14 cellular contexts compared by ENCODE assay signal in the genomic region with DNA sequence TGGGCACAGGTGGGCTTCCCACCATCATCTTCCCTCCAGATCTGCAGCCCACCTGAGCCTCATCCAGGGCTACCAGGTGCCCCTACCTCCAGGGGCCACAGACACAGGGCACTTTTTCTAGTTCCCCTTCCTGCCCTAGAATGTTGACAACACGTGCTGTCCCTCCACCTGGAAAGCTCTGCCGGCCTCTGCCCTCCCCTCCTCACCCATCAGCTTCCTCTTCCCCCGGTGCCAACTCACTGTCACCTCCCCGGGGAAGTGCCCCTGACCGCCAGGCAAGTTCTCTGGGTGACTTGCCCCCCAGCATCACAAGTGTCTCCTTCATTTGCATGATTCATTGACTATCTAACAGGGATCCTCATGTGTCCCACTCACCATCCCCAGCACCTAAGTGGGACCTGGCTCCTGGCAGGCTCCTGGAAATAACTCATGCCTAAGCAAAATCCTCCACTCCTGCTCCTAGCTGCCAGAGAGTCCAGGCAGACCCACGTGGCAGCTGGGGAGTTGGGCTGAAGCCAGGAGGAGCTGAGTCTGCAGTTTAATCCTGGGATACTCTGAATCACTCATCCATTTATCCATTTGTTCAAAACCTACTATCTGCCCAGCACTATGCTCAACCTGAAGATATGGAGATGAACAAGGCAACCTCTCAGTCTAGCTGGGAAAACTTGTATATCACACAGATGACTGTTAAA.
DNase-seq lines count a peak whose midpoint lies in the region; ATAC-seq and TF ChIP-seq lines count a peak whose summit lies in the region.
"Had no signal": no experiment of that assay in that cellular context is flagged by ENCODE, and none has a peak within 500 bp of the region (broad histone marks: within the 10 kb centered on the region; RNA-seq: fewer than 3 reads in every experiment).

No MANE protein-coding gene starts in this region.

- H3K4me3 ChIP-seq in SJCRH30 (no peak overlapping the region), fibroblast of villous mesenchyme (ENCODE audit: low read depth, low read length) (no peak overlapping the region)

- H3K9me3 ChIP-seq in SJCRH30 (replicated peaks): no peaks in the 10 kb centered on the region

- DNase-seq in EH (ENCODE audit: low read depth): peak; percentile 77
- peak; percentile 63 to 70 for DNase-seq in SJCRH30
- peak; percentile 64 for DNase-seq in fibroblast of villous mesenchyme (ENCODE audit: low read depth)
- DNase-seq in posterior cingulate gyrus: peak; percentile 21 to 94 (median 60)
- no peak for DNase-seq in germinal center (ENCODE audit: low spot score)
- no peak for DNase-seq in SIG-M5 treated with dmso at 0.1 percent for 504 hours (lab: John Stamatoyannopoulos, UW; ENCODE audit: unreplicated experiment)
- DNase-seq: activated CD4-positive, alpha-beta T cell treated with anti-CD3 and anti-CD28 coated beads for 36 hours; activated naive CD4-positive, alpha-beta T cell treated with anti-CD3 and anti-CD28 coated beads for 36 hours; Calu3; NCI-H1417 treated with DMSO at 0.1 percent for 48 hours; stimulated activated CD4-positive, alpha-beta T cell treated with anti-CD3 and anti-CD28 coated beads, Interleukin-12 subunit alpha, Interleukin-12 subunit beta, amount 100 ng/mL, for 4 hours had no signal

- H3K27ac ChIP-seq in SJCRH30: no peak overlapping the region
- H3K27ac ChIP-seq: epithelial cell of prostate had no signal

- no peak for ATAC-seq in GM21381 (IDR thresholded peaks at IDR 0.05; ENCODE audit: unreplicated experiment)
- no peak for ATAC-seq in GM18873 (IDR thresholded peaks at IDR 0.05; ENCODE audit: low FRiP score, unreplicated experiment)
- ATAC-seq: activated CD4-positive, alpha-beta T cell treated with anti-CD3 and anti-CD28 coated beads for 36 hours had no signal

- no peak for TF ChIP-seq CTCF in fibroblast of villous mesenchyme (IDR thresholded peaks at IDR 0.05; ENCODE audit: insufficient read depth, low read depth, low read length)

- H3K27me3 ChIP-seq in SJCRH30: no peaks in the 10 kb centered on the region

- intact Hi-C loops in posterior cingulate gyrus (cut with DNase I): no loop called here

- H3K4me1 ChIP-seq in SJCRH30: peaks cover 45% of the 10 kb centered on the region

- H3K36me3 ChIP-seq in SJCRH30: no peaks in the 10 kb centered on the region

Comparison
In these comparisons a context has a peak if more than half of its experiments do, and no peak if none do; other contexts are left out.
1. DNase-seq: peak in EH (single experiment), SJCRH30 (2 of 2), fibroblast of villous mesenchyme (single experiment) and posterior cingulate gyrus (10 of 10); none in germinal center (single experiment) and SIG-M5 treated with dmso at 0.1 percent for 504 hours (single experiment).